Comparison of ENCODE assay signal across 13 cellular contexts in the genomic region with DNA sequence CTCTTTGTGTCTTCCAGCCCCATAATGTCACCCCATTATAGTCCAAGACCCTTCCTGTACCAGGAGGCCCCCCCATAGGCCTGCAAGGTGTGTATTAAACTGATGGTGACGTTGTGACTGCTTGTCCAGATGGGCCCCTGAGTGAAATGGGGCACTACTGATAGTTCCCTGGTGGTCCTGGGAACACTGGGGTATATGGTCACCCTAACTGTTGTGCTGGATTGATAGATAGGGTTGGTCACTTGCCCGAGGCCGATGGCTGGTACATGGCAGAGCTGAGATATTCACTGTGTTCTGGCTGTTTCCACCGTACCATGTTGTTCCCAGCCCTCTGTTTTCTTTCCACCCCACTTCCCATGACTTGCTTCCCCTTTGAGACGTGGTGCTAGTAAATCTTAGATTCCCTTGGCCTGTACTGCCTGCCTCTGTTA. TPM values are rescaled to one million over a fixed set of nuclear protein-coding genes. Genes with fewer than 3 reads are reported as not detected.
A peak's percentile ranks its signal among the peaks of the same experiment; 100 is the strongest.
DNase-seq lines count a peak whose midpoint lies in the region; ATAC-seq, FAIRE-seq and TF ChIP-seq lines count a peak whose summit lies in the region.
"Had no signal": no experiment of that assay in that cellular context is flagged by ENCODE, and none has a peak within 500 bp of the region (broad histone marks: within the 10 kb centered on the region; RNA-seq: fewer than 3 reads in every experiment).

No MANE protein-coding gene starts in this region.

- RAD21 ChIA-PET in HCT116 (lab: Charles Lee; ENCODE audit: low non-redundant PET in 1 of 2, low total read pairs in 2 of 2, uncharacterized antibody in 2 of 2, unreplicated experiment in 2 of 2) = no interaction called here

- H3K9me3 ChIP-seq in HCT116 (ENCODE audit: control insufficient read depth in 1 of 2, insufficient read depth in 1 of 2, low read depth in 1 of 2, low read length in 2 of 2) (no peaks in the 10 kb centered on the region), kidney (ENCODE audit: control insufficient read depth in 1 of 2, low read length in 2 of 2) (no peaks in the 10 kb centered on the region)
- H3K9me3 ChIP-seq: right atrium auricular region had no signal

- H3K9ac ChIP-seq in HCT116 (ENCODE audit: low read length) (no peak overlapping the region), kidney (ENCODE audit: low read length in 2 of 2) (peak overlapping the region; percentile 4 to 57)

- no peaks in the 10 kb centered on the region for H3K9me2 ChIP-seq in HCT116 (ENCODE audit: insufficient read depth)

- no peak overlapping the region for H3K4me2 ChIP-seq in HCT116 (ENCODE audit: low read length)

- no peak for FAIRE-seq in kidney (lab: Jason Lieb, UNC)
- FAIRE-seq: G401.6 had no signal

- H3K4me3 ChIP-seq in ACC112 (ENCODE audit: low read depth, low read length) (0 out of 2 replicates have a peak overlapping the region, but pooled peaks have one; percentile 6), HCT116 (replicated peaks in 1 of 2; ENCODE audit: low read depth in 1 of 2, low read length in 2 of 2) (no peak overlapping the region), kidney (ENCODE audit: low read length in 2 of 2) (no peak overlapping the region)
- H3K4me3 ChIP-seq: right atrium auricular region had no signal

- H2AFZ ChIP-seq in ACC112 (ENCODE audit: low read length, unreplicated experiment) = no peak overlapping the region
- no peak overlapping the region for H2AFZ ChIP-seq in HCT116 (ENCODE audit: low read depth, low read length, poor library complexity, severe bottlenecking)

- TF ChIP-seq CTCF in HCT116 (IDR thresholded peaks at IDR 0.05 in 2 of 3, conservative IDR thresholded peaks at IDR 0.05 in 1 of 3; ENCODE audit: borderline replicate concordance in 1 of 3, insufficient read depth in 1 of 3, low read depth in 2 of 3, low read length in 2 of 3) (no peak), kidney (IDR thresholded peaks at IDR 0.05; ENCODE audit: borderline replicate concordance, extremely low read depth, insufficient read depth) (no peak)

- H3K79me2 ChIP-seq in ACC112 (ENCODE audit: control insufficient read depth, insufficient read depth, low read length, unreplicated experiment) (peaks cover 47% of the 10 kb centered on the region), HCT116 (ENCODE audit: insufficient read depth, low read length) (peaks cover 21% of the 10 kb centered on the region)

- BruUV-seq in HCT116 (replicated peaks; lab: Mats Ljungman, UMichigan) = TSS peak; percentile 5

- H3K4me1 ChIP-seq in ACC112 (ENCODE audit: control insufficient read depth, insufficient read depth, low read length, unreplicated experiment) = peaks cover 24% of the 10 kb centered on the region
- H3K4me1 ChIP-seq in HCT116 (ENCODE audit: control insufficient read depth in 1 of 2, insufficient read depth in 2 of 2, low read length in 2 of 2) = peaks cover 0 to 13% of the 10 kb centered on the region in 2 experiments; a peak in 3 of 4 replicates
- peaks cover 49 to 59% of the 10 kb centered on the region in 2 donors for H3K4me1 ChIP-seq in kidney (ENCODE audit: control insufficient read depth in 1 of 2, insufficient read depth in 1 of 2, low read depth in 1 of 2, low read length in 2 of 2)

- H3K27me3 ChIP-seq in ACC112 (ENCODE audit: insufficient read depth, low read length) (no peaks in the 10 kb centered on the region), HCT116 (ENCODE audit: insufficient read depth, low read length) (no peaks in the 10 kb centered on the region)
- H3K27me3 ChIP-seq: right atrium auricular region had no signal

- no peak for TF ChIP-seq POLR2A in HCT116 (IDR thresholded peaks at IDR 0.05; ENCODE audit: borderline replicate concordance, extremely low read depth, insufficient read depth, insufficient read length)

- TF ChIP-seq RAD21 in HCT116 (IDR thresholded peaks at IDR 0.05; ENCODE audit: low read depth) = no peak

- no peaks in the 10 kb centered on the region for H4K20me1 ChIP-seq in HCT116 (ENCODE audit: insufficient read depth)

- DNase-seq in HCT116 (ENCODE audit: low read depth, low spot score) (no peak), kidney (peak; percentile 19), NCI-H748 treated with DMSO at 0.1 percent for 48 hours (lab: John Stamatoyannopoulos, UW) (no peak)
- DNase-seq in stimulated activated CD4-positive, alpha-beta T cell treated with anti-CD3 and anti-CD28 coated beads, Interleukin-15, amount 100 ng/mL, for 24 hours = no peak
- DNase-seq: activated CD8-positive, alpha-beta memory T cell treated with anti-CD3 and anti-CD28 coated beads, Interleukin-2, amount 50 U/mL, for 4 hours; AML-193; NCI-H1105; NCI-H446 treated with DMSO at 0.1 percent for 48 hours; trophoblast cell had no signal

- intact Hi-C loops in HCT116 (cut with micrococcal nuclease) (no loop called here), kidney (cut with DNase I) (no loop called here)

- H3K36me3 ChIP-seq in ACC112 (ENCODE audit: insufficient read depth, low read length) = peaks cover 29% of the 10 kb centered on the region; the same call in 1 of the 2 replicates
- H3K36me3 ChIP-seq in HCT116 (ENCODE audit: control insufficient read depth in 1 of 2, insufficient read depth in 2 of 2, low read length in 2 of 2) = peaks cover 32 to 42% of the 10 kb centered on the region in 2 experiments; a peak in 3 of 4 replicates
- peaks cover 9 to 25% of the 10 kb centered on the region in 2 donors for H3K36me3 ChIP-seq in kidney (ENCODE audit: control insufficient read depth in 1 of 2, insufficient read depth in 2 of 2, low read length in 2 of 2)

- H3K27ac ChIP-seq in ACC112 (ENCODE audit: low read depth, low read length) (no peak overlapping the region), HCT116 (ENCODE audit: low read depth, low read length) (no peak overlapping the region), kidney (ENCODE audit: low read depth in 2 of 2, low read length in 2 of 2) (no peak overlapping the region)
- H3K27ac ChIP-seq: right atrium auricular region had no signal

- POLR2A ChIA-PET in HCT116 (lab: Charles Lee) = no interaction called here

- ATAC-seq in HCT116 (no peak), HG03039 (IDR thresholded peaks at IDR 0.05; ENCODE audit: unreplicated experiment) (no peak)

- CTCF ChIA-PET in HCT116 (lab: Charles Lee) = no interaction called here

TF ChIP-seq in HCT116, 20 proteins besides CTCF, POLR2A, EP300 and RAD21:
- TF ChIP-seq, protein P1, sequence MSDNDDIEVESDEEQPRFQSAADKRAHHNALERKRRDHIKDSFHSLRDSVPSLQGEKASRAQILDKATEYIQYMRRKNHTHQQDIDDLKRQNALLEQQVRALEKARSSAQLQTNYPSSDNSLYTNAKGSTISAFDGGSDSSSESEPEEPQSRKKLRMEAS (IDR thresholded peaks at IDR 0.05) = no peak
- TF ChIP-seq ELF1 (IDR thresholded peaks at IDR 0.05; ENCODE audit: borderline replicate concordance, low read depth) (no peak), ZFX (IDR thresholded peaks at IDR 0.05) (no peak)
- TF ChIP-seq, protein P2, sequence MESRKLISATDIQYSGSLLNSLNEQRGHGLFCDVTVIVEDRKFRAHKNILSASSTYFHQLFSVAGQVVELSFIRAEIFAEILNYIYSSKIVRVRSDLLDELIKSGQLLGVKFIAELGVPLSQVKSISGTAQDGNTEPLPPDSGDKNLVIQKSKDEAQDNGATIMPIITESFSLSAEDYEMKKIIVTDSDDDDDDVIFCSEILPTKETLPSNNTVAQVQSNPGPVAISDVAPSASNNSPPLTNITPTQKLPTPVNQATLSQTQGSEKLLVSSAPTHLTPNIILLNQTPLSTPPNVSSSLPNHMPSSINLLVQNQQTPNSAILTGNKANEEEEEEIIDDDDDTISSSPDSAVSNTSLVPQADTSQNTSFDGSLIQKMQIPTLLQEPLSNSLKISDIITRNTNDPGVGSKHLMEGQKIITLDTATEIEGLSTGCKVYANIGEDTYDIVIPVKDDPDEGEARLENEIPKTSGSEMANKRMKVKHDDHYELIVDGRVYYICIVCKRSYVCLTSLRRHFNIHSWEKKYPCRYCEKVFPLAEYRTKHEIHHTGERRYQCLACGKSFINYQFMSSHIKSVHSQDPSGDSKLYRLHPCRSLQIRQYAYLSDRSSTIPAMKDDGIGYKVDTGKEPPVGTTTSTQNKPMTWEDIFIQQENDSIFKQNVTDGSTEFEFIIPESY (IDR thresholded peaks at IDR 0.05; ENCODE audit: extremely low read depth, insufficient replicate concordance, low read length) = no peak

RNA-seq across cellular contexts. Expression of a gene that starts 4.3 kb away (rescaled TPM):
- total RNA-seq in HCT116 (2021; ENCODE audit: unreplicated experiment) (51.2 TPM), kidney (87.5 TPM)
- polyA plus RNA-seq in HCT116 (2012) = 37.8 and 40.6 TPM in 2 replicates
- 64.0 TPM for polyA plus RNA-seq in kidney (ENCODE audit: insufficient read depth, low read depth, low replicate concordance)

RNA-seq across cellular contexts. Expression of a gene that starts 40.5 kb away (rescaled TPM):
- total RNA-seq in HCT116 (2021; ENCODE audit: unreplicated experiment) (0.98 TPM), kidney (6.0 TPM)
- 0.64 and 1.1 TPM in 2 replicates for polyA plus RNA-seq in HCT116 (2012)
- polyA plus RNA-seq in kidney (ENCODE audit: insufficient read depth, low read depth, low replicate concordance) = 4.6 TPM

RNA-seq across cellular contexts. Expression of a gene that starts 46.3 kb away (rescaled TPM):
- total RNA-seq in HCT116 (2021; ENCODE audit: unreplicated experiment) (113 TPM), kidney (88.1 TPM)
- polyA plus RNA-seq in HCT116 (2012) = 85.1 and 91.0 TPM in 2 replicates
- 141 TPM for polyA plus RNA-seq in kidney (ENCODE audit: insufficient read depth, low read depth, low replicate concordance)

RNA-seq across cellular contexts. Expression of a gene that starts 49.0 kb away (rescaled TPM):
- 26.4 TPM for total RNA-seq in HCT116 (2021; ENCODE audit: unreplicated experiment)
- polyA plus RNA-seq in HCT116 (2012) = 29.2 and 32.0 TPM in 2 replicates
- total RNA-seq in kidney = 26.8 TPM
- polyA plus RNA-seq in kidney (ENCODE audit: insufficient read depth, low read depth, low replicate concordance) = 21.2 TPM

RNA-seq across cellular contexts. Expression of a gene that starts 52.2 kb away (rescaled TPM):
- total RNA-seq in HCT116 (2021; ENCODE audit: unreplicated experiment) (222 TPM), kidney (104 TPM)
- 107 and 120 TPM in 2 replicates for polyA plus RNA-seq in HCT116 (2012)
- polyA plus RNA-seq in kidney (ENCODE audit: insufficient read depth, low read depth, low replicate concordance) = 33.7 TPM
